In the genomic region with DNA sequence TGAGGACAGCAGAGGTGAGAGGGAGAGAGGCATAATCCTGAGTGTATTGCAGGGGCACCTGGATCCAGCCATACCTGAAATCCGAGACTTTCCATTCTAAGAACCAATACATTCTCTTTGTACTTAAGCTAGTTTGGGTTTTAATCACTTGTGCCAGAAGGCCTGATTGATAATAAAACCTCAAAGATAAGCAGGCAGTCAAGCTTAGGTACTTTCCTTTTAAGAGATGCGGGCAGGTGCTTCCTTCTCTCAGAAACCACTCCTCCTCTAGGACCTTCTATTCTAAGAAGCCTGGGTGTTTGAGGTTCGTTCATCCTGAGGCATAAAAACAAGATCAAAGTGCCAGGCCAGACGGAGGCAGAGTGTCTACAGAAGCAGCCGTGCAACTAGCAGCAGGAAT, we compare ENCODE assay signal across 12 cellular contexts. TPM values are rescaled to one million over a fixed set of nuclear protein-coding genes. Genes with fewer than 3 reads are reported as not detected.
A peak's percentile ranks its signal among the peaks of the same experiment; 100 is the strongest.
DNase-seq lines count a peak whose midpoint lies in the region; ATAC-seq and TF ChIP-seq lines count a peak whose summit lies in the region.
"Had no signal": no experiment of that assay in that cellular context is flagged by ENCODE, and none has a peak within 500 bp of the region (broad histone marks: within the 10 kb centered on the region; RNA-seq: fewer than 3 reads in every experiment).

No MANE protein-coding gene starts in this region.

- H3K36me3 Mint-ChIP-seq in T-cell = no peaks in the 10 kb centered on the region
- H3K36me3 Mint-ChIP-seq in activated naive CD8-positive, alpha-beta T cell treated with anti-CD3 and anti-CD28 coated beads for 36 hours = peaks cover 6% of the 10 kb centered on the region
- peaks cover 7% of the 10 kb centered on the region for H3K36me3 Mint-ChIP-seq in stimulated activated effector memory CD8-positive, alpha-beta T cell treated with anti-CD3 and anti-CD28 coated beads, Interleukin-12 subunit alpha, Interleukin-12 subunit beta, amount 100 ng/mL, for 72 hours

- no peak overlapping the region for H3K4me3 ChIP-seq in body of pancreas

- CTCF ChIA-PET in T-cell (lab: Charles Lee) = interaction anchor here in 1 of 2 donors (1.0 to 1.3 kb wide), 2 partner anchors 16 to 65 kb away, joined by 3 to 5 read pairs; no protein-coding TSS in a partner anchor

- POLR2A ChIA-PET in T-cell (lab: Charles Lee) = no interaction called here

- no peak for TF ChIP-seq POLR2A in body of pancreas (IDR thresholded peaks at IDR 0.05)
- TF ChIP-seq POLR2A in GM18505 (IDR thresholded peaks at IDR 0.05; ENCODE audit: borderline replicate concordance, extremely low read depth, insufficient read depth, insufficient read length) = no peak

- WGBS in body of pancreas, 2 donors = 55 to 69% methylated on average over 5 of the region's 5 CpGs

- intact Hi-C loops in body of pancreas (cut with DNase I) = no loop called here

- H3K36me3 ChIP-seq in body of pancreas (replicated peaks in 1 of 2; ENCODE audit: insufficient read depth in 1 of 2, low read depth in 2 of 2) = no peaks in the 10 kb centered on the region

- H3K9me3 ChIP-seq in body of pancreas = no peaks in the 10 kb centered on the region

- no peak overlapping the region for H3K27ac ChIP-seq in body of pancreas
- H3K27ac ChIP-seq: HL-60 had no signal

- H3K27me3 ChIP-seq in body of pancreas = no peaks in the 10 kb centered on the region

- peak overlapping the region; percentile 50 to 72 (median 61) for H3K4me3 Mint-ChIP-seq in T-cell
- peak overlapping the region; percentile 16 for H3K4me3 Mint-ChIP-seq in activated naive CD8-positive, alpha-beta T cell treated with anti-CD3 and anti-CD28 coated beads for 36 hours
- H3K4me3 Mint-ChIP-seq in stimulated activated effector memory CD8-positive, alpha-beta T cell treated with anti-CD3 and anti-CD28 coated beads, Interleukin-12 subunit alpha, Interleukin-12 subunit beta, amount 100 ng/mL, for 72 hours = peak overlapping the region; percentile 48

- H3K9me3 Mint-ChIP-seq in T-cell = peaks cover 0 to 4% (median 3%) of the 10 kb centered on the region in 3 donors
- peaks cover 9% of the 10 kb centered on the region for H3K9me3 Mint-ChIP-seq in activated naive CD8-positive, alpha-beta T cell treated with anti-CD3 and anti-CD28 coated beads for 36 hours
- no peaks in the 10 kb centered on the region for H3K9me3 Mint-ChIP-seq in stimulated activated effector memory CD8-positive, alpha-beta T cell treated with anti-CD3 and anti-CD28 coated beads, Interleukin-12 subunit alpha, Interleukin-12 subunit beta, amount 100 ng/mL, for 72 hours

- no peaks in the 10 kb centered on the region for H3K27me3 Mint-ChIP-seq in T-cell
- H3K27me3 Mint-ChIP-seq in activated naive CD8-positive, alpha-beta T cell treated with anti-CD3 and anti-CD28 coated beads for 36 hours = no peaks in the 10 kb centered on the region

- peak; percentile 43 to 64 (median 60) for ATAC-seq in T-cell (replicated peaks in 1 of 4)
- ATAC-seq in stimulated activated effector memory CD8-positive, alpha-beta T cell treated with anti-CD3 and anti-CD28 coated beads, Interleukin-12 subunit alpha, Interleukin-12 subunit beta, amount 100 ng/mL, for 72 hours = peak; percentile 60
- no peak for ATAC-seq in body of pancreas
- no peak for ATAC-seq in GM18505 (IDR thresholded peaks at IDR 0.05; ENCODE audit: unreplicated experiment)

- H3K27ac Mint-ChIP-seq in T-cell = peak overlapping the region; percentile 98 to 99
- peak overlapping the region; percentile 95 for H3K27ac Mint-ChIP-seq in activated naive CD8-positive, alpha-beta T cell treated with anti-CD3 and anti-CD28 coated beads for 36 hours
- peak overlapping the region; percentile 86 for H3K27ac Mint-ChIP-seq in stimulated activated effector memory CD8-positive, alpha-beta T cell treated with anti-CD3 and anti-CD28 coated beads, Interleukin-12 subunit alpha, Interleukin-12 subunit beta, amount 100 ng/mL, for 72 hours

- DNase-seq in NCI-H2029 (lab: John Stamatoyannopoulos, UW) (peak; percentile 1), NCI-H2029 treated with DMSO at 0.1 percent for 48 hours (lab: John Stamatoyannopoulos, UW) (no peak), T-cell (peak in 33 of 34 experiments; percentile 41 to 81 (median 64)), body of pancreas (no peak), A172 (ENCODE audit: low spot score) (no peak)
- DNase-seq in activated naive CD8-positive, alpha-beta T cell treated with anti-CD3 and anti-CD28 coated beads for 36 hours = peak; percentile 49
- DNase-seq in stimulated activated effector memory CD8-positive, alpha-beta T cell treated with anti-CD3 and anti-CD28 coated beads, Interleukin-12 subunit alpha, Interleukin-12 subunit beta, amount 100 ng/mL, for 72 hours (ENCODE audit: low spot score in 2 of 2) = peak in 1 of 2 donors; percentile 55
- DNase-seq: 8988T, NCI-H2227 treated with DMSO at 0.1 percent for 48 hours had no signal

- no peak for TF ChIP-seq CTCF in body of pancreas (IDR thresholded peaks at IDR 0.05)

- H3K4me1 ChIP-seq in body of pancreas = peaks cover 11% of the 10 kb centered on the region

- peaks cover 83 to 89% (median 86%) of the 10 kb centered on the region in 3 donors for H3K4me1 Mint-ChIP-seq in T-cell
- H3K4me1 Mint-ChIP-seq in activated naive CD8-positive, alpha-beta T cell treated with anti-CD3 and anti-CD28 coated beads for 36 hours = peaks cover 72% of the 10 kb centered on the region
- H3K4me1 Mint-ChIP-seq in stimulated activated effector memory CD8-positive, alpha-beta T cell treated with anti-CD3 and anti-CD28 coated beads, Interleukin-12 subunit alpha, Interleukin-12 subunit beta, amount 100 ng/mL, for 72 hours = peaks cover 64% of the 10 kb centered on the region

RNA-seq across cellular contexts. Expression of a gene that starts 22.2 kb away (rescaled TPM):
- total RNA-seq in T-cell (not detected), body of pancreas (not detected)
- total RNA-seq in activated naive CD8-positive, alpha-beta T cell treated with anti-CD3 and anti-CD28 coated beads for 36 hours = not detected
- total RNA-seq in A172 (2014; rRNA removed; shearing (Covaris generic)) = not detected in 2 replicates
- total RNA-seq: omental fat pad had no signal

RNA-seq across cellular contexts. Expression of a gene that starts 42.4 kb away (rescaled TPM):
- total RNA-seq in T-cell = 10 to 100 TPM; 36.8 to 64.9 (median 57.4) TPM
- 10 to 100 TPM; 40.6 to 43.9 TPM for total RNA-seq in activated naive CD8-positive, alpha-beta T cell treated with anti-CD3 and anti-CD28 coated beads for 36 hours
- 10 to 100 TPM; 67.5 to 80.1 TPM for total RNA-seq in body of pancreas
- 0.69 and 1.1 TPM in 2 replicates for total RNA-seq in A172 (2014; rRNA removed; shearing (Covaris generic))

RNA-seq across cellular contexts. Expression of a gene that starts 51.8 kb away (rescaled TPM):
- total RNA-seq in T-cell (100 to 1,000 TPM; 440 to 616 (median 504) TPM), body of pancreas (10 to 100 TPM; 11.5 to 17.1 TPM)
- 100 to 1,000 TPM; 272 to 275 TPM for total RNA-seq in activated naive CD8-positive, alpha-beta T cell treated with anti-CD3 and anti-CD28 coated beads for 36 hours
- 93.9 and 103 TPM in 2 replicates for total RNA-seq in A172 (2014; rRNA removed; shearing (Covaris generic))

Comparison
In these comparisons a context has a peak if more than half of its experiments do, and no peak if none do; other contexts are left out.
1. DNase-seq: peak in NCI-H2029 (single experiment), T-cell (33 of 34) and activated naive CD8-positive, alpha-beta T cell treated with anti-CD3 and anti-CD28 coated beads for 36 hours (single experiment); none in NCI-H2029 treated with DMSO at 0.1 percent for 48 hours (single experiment), body of pancreas (0 of 4) and A172 (single experiment).
2. ATAC-seq: peak in T-cell (4 of 4) and stimulated activated effector memory CD8-positive, alpha-beta T cell treated with anti-CD3 and anti-CD28 coated beads, Interleukin-12 subunit alpha, Interleukin-12 subunit beta, amount 100 ng/mL, for 72 hours (single experiment); none in body of pancreas (single experiment) and GM18505 (single experiment).
3. RNA of a gene that starts 42.4 kb away (total RNA-seq): 67.5 to 80.1 TPM in body of pancreas, 36.8 to 64.9 TPM in T-cell and 40.6 to 43.9 TPM in activated naive CD8-positive, alpha-beta T cell treated with anti-CD3 and anti-CD28 coated beads for 36 hours; 0.69 to 1.1 TPM in A172; every median in the first group is over 10 times any median in the second.
4. Peak in every context shown above with its lines, with median percentiles within 50 percentile points of each other: H3K27ac Mint-ChIP-seq and H3K4me3 Mint-ChIP-seq.